1 cellular context compared by ENCODE assay signal in the genomic region with DNA sequence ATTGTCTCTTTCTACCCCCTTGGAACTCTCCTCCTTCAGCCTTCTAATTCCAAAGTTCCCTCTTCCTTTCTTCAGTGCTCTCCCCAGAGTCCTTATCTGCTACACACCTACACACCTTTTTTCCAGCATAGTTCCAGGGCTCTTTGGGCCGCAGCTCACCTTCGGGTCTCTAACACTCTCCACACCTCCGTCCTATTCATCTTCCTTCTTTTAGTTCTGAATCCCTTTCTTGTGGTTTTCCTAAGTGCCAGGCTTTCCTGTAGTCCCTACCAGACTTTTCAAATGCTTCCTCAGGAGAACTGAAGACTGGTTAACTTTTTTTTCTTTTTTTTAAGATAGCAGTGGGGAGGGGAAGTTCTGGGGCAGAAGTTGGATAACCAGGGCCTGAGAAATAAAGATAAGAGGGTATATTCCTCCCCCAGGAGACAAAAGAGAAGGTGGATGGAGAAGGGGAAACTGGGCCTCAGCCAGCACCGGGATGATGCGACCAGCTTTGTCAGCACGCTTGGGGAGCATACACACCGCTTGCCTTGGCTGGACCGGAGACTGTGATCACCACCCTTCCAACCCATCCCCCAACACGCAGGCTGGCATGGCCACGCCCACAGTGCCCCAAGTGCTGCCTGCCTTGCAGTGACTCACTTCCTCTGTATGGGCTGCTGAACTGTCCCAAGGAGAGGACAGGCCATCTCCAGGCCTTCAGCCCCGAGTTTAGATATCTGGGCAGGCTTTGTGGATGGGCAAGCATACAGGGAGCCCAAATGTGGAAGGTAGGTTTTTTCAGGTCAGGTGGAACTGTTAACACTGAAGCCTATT.
TF ChIP-seq lines count a peak whose summit lies in the region.

No MANE protein-coding gene starts in this region.

TF ChIP-seq in K562, 482 proteins besides CTCF, POLR2A, EP300 and RAD21 (continued from another document and continues in another):
- TF ChIP-seq, protein P1, sequence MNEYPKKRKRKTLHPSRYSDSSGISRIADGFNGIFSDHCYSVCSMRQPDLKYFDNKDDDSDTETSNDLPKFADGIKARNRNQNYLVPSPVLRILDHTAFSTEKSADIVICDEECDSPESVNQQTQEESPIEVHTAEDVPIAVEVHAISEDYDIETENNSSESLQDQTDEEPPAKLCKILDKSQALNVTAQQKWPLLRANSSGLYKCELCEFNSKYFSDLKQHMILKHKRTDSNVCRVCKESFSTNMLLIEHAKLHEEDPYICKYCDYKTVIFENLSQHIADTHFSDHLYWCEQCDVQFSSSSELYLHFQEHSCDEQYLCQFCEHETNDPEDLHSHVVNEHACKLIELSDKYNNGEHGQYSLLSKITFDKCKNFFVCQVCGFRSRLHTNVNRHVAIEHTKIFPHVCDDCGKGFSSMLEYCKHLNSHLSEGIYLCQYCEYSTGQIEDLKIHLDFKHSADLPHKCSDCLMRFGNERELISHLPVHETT (CRISPR knock-in tag; conservative IDR thresholded peaks at IDR 0.05 in 1 of 2, IDR thresholded peaks at IDR 0.05 in 1 of 2), result peak in 1 of 2 experiments; percentile 89; a peak in 2 of 4 replicates
- TF ChIP-seq ZNF57 (CRISPR knock-in tag; IDR thresholded peaks at IDR 0.05) (no peak), ZNF324 (CRISPR knock-in tag; IDR thresholded peaks at IDR 0.05) (no peak), MAFK (IDR thresholded peaks at IDR 0.05; ENCODE audit: low read length) (peak; percentile 26; the same call in 1 of the 2 replicates), ZNF408 (CRISPR knock-in tag; IDR thresholded peaks at IDR 0.05; ENCODE audit: low read depth) (no peak), HNRNPUL1 (IDR thresholded peaks at IDR 0.05; ENCODE audit: low read length) (no peak), MECOM (CRISPR knock-in tag; IDR thresholded peaks at IDR 0.05) (no peak), PRMT5 (CRISPR knock-in tag; IDR thresholded peaks at IDR 0.05) (no peak), ILF3 (IDR thresholded peaks at IDR 0.05; ENCODE audit: borderline replicate concordance) (no peak), SUPT5H (IDR thresholded peaks at IDR 0.05) (no peak; the same call in 1 of the 2 replicates), TEAD2 (tag; IDR thresholded peaks at IDR 0.05) (no peak), ZKSCAN3 (CRISPR knock-in tag; IDR thresholded peaks at IDR 0.05) (no peak), BACH1 (tag; IDR thresholded peaks at IDR 0.05) (no peak), HIVEP1 (CRISPR knock-in tag; IDR thresholded peaks at IDR 0.05) (no peak), FOXK1 (CRISPR knock-in tag; IDR thresholded peaks at IDR 0.05; ENCODE audit: borderline replicate concordance) (no peak), ZNF263 (CRISPR knock-in tag; IDR thresholded peaks at IDR 0.05; ENCODE audit: borderline replicate concordance) (no peak), NR2F6 (CRISPR knock-in tag; IDR thresholded peaks at IDR 0.05) (no peak), KAT8 (IDR thresholded peaks at IDR 0.05; ENCODE audit: low read depth) (no peak), KDM2B (CRISPR knock-in tag; IDR thresholded peaks at IDR 0.05) (no peak), SRF (CRISPR knock-in tag; IDR thresholded peaks at IDR 0.05) (0 out of 4 replicates have a peak, but pooled peaks of 1 of the 2 experiments have one; percentile 50), CTBP1 (IDR thresholded peaks at IDR 0.05; ENCODE audit: borderline replicate concordance) (peak; percentile 98), ARID2 (IDR thresholded peaks at IDR 0.05) (no peak), SIRT6 (IDR thresholded peaks at IDR 0.05; ENCODE audit: low read depth, low read length) (no peak), CCNT2 (IDR thresholded peaks at IDR 0.05; ENCODE audit: borderline replicate concordance, extremely low read depth, insufficient read length, low read depth, low read length) (no peak), TRIM24 (IDR thresholded peaks at IDR 0.05) (peak; percentile 65 to 80; a peak in 3 of 4 replicates), ZNF316 (IDR thresholded peaks at IDR 0.05) (0 out of 2 replicates have a peak, but pooled peaks have one; percentile 8), GATAD2B (IDR thresholded peaks at IDR 0.05; ENCODE audit: borderline replicate concordance) (peak; percentile 64; the same call in 1 of the 2 replicates), RCOR1 (IDR thresholded peaks at IDR 0.05; ENCODE audit: borderline replicate concordance in 1 of 2, low read depth in 2 of 2, low read length in 2 of 2) (peak; percentile 65 to 95; a peak in 3 of 4 replicates)
- TF ChIP-seq, protein P2, sequence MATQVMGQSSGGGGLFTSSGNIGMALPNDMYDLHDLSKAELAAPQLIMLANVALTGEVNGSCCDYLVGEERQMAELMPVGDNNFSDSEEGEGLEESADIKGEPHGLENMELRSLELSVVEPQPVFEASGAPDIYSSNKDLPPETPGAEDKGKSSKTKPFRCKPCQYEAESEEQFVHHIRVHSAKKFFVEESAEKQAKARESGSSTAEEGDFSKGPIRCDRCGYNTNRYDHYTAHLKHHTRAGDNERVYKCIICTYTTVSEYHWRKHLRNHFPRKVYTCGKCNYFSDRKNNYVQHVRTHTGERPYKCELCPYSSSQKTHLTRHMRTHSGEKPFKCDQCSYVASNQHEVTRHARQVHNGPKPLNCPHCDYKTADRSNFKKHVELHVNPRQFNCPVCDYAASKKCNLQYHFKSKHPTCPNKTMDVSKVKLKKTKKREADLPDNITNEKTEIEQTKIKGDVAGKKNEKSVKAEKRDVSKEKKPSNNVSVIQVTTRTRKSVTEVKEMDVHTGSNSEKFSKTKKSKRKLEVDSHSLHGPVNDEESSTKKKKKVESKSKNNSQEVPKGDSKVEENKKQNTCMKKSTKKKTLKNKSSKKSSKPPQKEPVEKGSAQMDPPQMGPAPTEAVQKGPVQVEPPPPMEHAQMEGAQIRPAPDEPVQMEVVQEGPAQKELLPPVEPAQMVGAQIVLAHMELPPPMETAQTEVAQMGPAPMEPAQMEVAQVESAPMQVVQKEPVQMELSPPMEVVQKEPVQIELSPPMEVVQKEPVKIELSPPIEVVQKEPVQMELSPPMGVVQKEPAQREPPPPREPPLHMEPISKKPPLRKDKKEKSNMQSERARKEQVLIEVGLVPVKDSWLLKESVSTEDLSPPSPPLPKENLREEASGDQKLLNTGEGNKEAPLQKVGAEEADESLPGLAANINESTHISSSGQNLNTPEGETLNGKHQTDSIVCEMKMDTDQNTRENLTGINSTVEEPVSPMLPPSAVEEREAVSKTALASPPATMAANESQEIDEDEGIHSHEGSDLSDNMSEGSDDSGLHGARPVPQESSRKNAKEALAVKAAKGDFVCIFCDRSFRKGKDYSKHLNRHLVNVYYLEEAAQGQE (CRISPR knock-in tag; IDR thresholded peaks at IDR 0.05; ENCODE audit: low read depth), result no peak
- TF ChIP-seq, protein P3, sequence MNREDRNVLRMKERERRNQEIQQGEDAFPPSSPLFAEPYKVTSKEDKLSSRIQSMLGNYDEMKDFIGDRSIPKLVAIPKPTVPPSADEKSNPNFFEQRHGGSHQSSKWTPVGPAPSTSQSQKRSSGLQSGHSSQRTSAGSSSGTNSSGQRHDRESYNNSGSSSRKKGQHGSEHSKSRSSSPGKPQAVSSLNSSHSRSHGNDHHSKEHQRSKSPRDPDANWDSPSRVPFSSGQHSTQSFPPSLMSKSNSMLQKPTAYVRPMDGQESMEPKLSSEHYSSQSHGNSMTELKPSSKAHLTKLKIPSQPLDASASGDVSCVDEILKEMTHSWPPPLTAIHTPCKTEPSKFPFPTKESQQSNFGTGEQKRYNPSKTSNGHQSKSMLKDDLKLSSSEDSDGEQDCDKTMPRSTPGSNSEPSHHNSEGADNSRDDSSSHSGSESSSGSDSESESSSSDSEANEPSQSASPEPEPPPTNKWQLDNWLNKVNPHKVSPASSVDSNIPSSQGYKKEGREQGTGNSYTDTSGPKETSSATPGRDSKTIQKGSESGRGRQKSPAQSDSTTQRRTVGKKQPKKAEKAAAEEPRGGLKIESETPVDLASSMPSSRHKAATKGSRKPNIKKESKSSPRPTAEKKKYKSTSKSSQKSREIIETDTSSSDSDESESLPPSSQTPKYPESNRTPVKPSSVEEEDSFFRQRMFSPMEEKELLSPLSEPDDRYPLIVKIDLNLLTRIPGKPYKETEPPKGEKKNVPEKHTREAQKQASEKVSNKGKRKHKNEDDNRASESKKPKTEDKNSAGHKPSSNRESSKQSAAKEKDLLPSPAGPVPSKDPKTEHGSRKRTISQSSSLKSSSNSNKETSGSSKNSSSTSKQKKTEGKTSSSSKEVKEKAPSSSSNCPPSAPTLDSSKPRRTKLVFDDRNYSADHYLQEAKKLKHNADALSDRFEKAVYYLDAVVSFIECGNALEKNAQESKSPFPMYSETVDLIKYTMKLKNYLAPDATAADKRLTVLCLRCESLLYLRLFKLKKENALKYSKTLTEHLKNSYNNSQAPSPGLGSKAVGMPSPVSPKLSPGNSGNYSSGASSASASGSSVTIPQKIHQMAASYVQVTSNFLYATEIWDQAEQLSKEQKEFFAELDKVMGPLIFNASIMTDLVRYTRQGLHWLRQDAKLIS (CRISPR knock-in tag; IDR thresholded peaks at IDR 0.05), result peak; percentile 43; the same call in 1 of the 2 replicates
- TF ChIP-seq, protein P4, sequence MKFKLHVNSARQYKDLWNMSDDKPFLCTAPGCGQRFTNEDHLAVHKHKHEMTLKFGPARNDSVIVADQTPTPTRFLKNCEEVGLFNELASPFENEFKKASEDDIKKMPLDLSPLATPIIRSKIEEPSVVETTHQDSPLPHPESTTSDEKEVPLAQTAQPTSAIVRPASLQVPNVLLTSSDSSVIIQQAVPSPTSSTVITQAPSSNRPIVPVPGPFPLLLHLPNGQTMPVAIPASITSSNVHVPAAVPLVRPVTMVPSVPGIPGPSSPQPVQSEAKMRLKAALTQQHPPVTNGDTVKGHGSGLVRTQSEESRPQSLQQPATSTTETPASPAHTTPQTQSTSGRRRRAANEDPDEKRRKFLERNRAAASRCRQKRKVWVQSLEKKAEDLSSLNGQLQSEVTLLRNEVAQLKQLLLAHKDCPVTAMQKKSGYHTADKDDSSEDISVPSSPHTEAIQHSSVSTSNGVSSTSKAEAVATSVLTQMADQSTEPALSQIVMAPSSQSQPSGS (CRISPR knock-in tag; IDR thresholded peaks at IDR 0.05), result no peak
- TF ChIP-seq, protein P5, sequence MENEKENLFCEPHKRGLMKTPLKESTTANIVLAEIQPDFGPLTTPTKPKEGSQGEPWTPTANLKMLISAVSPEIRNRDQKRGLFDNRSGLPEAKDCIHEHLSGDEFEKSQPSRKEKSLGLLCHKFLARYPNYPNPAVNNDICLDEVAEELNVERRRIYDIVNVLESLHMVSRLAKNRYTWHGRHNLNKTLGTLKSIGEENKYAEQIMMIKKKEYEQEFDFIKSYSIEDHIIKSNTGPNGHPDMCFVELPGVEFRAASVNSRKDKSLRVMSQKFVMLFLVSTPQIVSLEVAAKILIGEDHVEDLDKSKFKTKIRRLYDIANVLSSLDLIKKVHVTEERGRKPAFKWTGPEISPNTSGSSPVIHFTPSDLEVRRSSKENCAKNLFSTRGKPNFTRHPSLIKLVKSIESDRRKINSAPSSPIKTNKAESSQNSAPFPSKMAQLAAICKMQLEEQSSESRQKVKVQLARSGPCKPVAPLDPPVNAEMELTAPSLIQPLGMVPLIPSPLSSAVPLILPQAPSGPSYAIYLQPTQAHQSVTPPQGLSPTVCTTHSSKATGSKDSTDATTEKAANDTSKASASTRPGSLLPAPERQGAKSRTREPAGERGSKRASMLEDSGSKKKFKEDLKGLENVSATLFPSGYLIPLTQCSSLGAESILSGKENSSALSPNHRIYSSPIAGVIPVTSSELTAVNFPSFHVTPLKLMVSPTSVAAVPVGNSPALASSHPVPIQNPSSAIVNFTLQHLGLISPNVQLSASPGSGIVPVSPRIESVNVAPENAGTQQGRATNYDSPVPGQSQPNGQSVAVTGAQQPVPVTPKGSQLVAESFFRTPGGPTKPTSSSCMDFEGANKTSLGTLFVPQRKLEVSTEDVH (IDR thresholded peaks at IDR 0.05; ENCODE audit: low read depth, partially characterized antibody), result no peak
- TF ChIP-seq, protein P6, sequence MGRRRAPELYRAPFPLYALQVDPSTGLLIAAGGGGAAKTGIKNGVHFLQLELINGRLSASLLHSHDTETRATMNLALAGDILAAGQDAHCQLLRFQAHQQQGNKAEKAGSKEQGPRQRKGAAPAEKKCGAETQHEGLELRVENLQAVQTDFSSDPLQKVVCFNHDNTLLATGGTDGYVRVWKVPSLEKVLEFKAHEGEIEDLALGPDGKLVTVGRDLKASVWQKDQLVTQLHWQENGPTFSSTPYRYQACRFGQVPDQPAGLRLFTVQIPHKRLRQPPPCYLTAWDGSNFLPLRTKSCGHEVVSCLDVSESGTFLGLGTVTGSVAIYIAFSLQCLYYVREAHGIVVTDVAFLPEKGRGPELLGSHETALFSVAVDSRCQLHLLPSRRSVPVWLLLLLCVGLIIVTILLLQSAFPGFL (CRISPR knock-in tag; IDR thresholded peaks at IDR 0.05), result 0 out of 2 replicates have a peak, but pooled peaks have one; percentile 84
- TF ChIP-seq, protein P7, sequence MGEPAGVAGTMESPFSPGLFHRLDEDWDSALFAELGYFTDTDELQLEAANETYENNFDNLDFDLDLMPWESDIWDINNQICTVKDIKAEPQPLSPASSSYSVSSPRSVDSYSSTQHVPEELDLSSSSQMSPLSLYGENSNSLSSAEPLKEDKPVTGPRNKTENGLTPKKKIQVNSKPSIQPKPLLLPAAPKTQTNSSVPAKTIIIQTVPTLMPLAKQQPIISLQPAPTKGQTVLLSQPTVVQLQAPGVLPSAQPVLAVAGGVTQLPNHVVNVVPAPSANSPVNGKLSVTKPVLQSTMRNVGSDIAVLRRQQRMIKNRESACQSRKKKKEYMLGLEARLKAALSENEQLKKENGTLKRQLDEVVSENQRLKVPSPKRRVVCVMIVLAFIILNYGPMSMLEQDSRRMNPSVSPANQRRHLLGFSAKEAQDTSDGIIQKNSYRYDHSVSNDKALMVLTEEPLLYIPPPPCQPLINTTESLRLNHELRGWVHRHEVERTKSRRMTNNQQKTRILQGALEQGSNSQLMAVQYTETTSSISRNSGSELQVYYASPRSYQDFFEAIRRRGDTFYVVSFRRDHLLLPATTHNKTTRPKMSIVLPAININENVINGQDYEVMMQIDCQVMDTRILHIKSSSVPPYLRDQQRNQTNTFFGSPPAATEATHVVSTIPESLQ (CRISPR knock-in tag; IDR thresholded peaks at IDR 0.05), result no peak
- TF ChIP-seq, protein P8, sequence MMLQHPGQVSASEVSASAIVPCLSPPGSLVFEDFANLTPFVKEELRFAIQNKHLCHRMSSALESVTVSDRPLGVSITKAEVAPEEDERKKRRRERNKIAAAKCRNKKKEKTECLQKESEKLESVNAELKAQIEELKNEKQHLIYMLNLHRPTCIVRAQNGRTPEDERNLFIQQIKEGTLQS (IDR thresholded peaks at IDR 0.05), result peak; percentile 80
- TF ChIP-seq, protein P8 (CRISPR knock-in tag; conservative IDR thresholded peaks at IDR 0.05), result no peak; the same call in 1 of the 2 replicates
- TF ChIP-seq, protein P9, sequence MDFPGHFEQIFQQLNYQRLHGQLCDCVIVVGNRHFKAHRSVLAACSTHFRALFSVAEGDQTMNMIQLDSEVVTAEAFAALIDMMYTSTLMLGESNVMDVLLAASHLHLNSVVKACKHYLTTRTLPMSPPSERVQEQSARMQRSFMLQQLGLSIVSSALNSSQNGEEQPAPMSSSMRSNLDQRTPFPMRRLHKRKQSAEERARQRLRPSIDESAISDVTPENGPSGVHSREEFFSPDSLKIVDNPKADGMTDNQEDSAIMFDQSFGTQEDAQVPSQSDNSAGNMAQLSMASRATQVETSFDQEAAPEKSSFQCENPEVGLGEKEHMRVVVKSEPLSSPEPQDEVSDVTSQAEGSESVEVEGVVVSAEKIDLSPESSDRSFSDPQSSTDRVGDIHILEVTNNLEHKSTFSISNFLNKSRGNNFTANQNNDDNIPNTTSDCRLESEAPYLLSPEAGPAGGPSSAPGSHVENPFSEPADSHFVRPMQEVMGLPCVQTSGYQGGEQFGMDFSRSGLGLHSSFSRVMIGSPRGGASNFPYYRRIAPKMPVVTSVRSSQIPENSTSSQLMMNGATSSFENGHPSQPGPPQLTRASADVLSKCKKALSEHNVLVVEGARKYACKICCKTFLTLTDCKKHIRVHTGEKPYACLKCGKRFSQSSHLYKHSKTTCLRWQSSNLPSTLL (IDR thresholded peaks at IDR 0.05), result no peak
